ENCODE assay signal across 8 cellular contexts in the genomic region with DNA sequence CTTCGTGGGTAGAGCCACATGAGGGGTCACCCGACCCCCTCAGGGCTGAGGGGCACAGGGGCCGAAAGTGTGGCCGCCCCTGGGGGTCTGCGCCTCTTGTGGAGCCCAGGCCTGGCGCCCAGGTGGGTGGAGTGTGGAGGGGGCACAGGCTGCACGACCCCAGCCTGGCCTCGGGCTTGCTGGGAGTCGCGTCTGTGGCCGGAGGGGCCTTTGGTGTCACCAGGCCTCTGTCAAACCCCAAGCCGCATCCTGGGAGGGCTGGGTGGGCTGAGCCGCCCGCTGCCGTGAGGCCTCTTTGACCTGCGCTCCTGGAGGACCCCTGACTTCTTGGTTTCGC.
DNase-seq lines count a peak whose midpoint lies in the region; ATAC-seq, FAIRE-seq and TF ChIP-seq lines count a peak whose summit lies in the region.

No MANE protein-coding gene starts in this region.

- H3K9me3 Mint-ChIP-seq in CD14-positive monocyte: peaks cover 0 to 1% (median 0%) of the 10 kb centered on the region in 7 donors

- H3K36me3 ChIP-seq in pancreas: no peaks in the 10 kb centered on the region

- H3K4me3 ChIP-seq in pancreas: peak overlapping the region in 2 of 4 donors; percentile 20 to 44

- no peaks in the 10 kb centered on the region for H3K27me3 ChIP-seq in foreskin keratinocyte
- no peaks in the 10 kb centered on the region for H3K27me3 ChIP-seq in pancreas

- CTCF ChIA-PET in RWPE1 (lab: Yijun Ruan, JAX): interaction anchor here (1.2 kb wide), 1 partner anchor 41 kb away, joined by 3 read pairs; no protein-coding TSS in a partner anchor

- H3K27ac Mint-ChIP-seq in CD14-positive monocyte: peak overlapping the region in 6 of 7 donors; percentile 54 to 97 (median 96)

- H3K4me3 Mint-ChIP-seq in CD14-positive monocyte: peak overlapping the region in 1 of 2 donors; percentile 81

- no peak for FAIRE-seq in pancreas (lab: Jason Lieb, UNC)

- intact Hi-C loops in CD14-positive monocyte (cut with micrococcal nuclease) (loop anchor here (2.0 to 10.0 kb wide), 7 partner anchors 38 to 413 kb away; partner anchors contain the start of genes FAAP20 (in 2 of the 2), PEX10 (in 2 of the 2), TMEM52 (in 2 of the 2) and CALML6 (in 1 of the 2)), pancreas (cut with DNase I) (no loop called here)

- no peaks in the 10 kb centered on the region for H3K36me3 Mint-ChIP-seq in CD14-positive monocyte

- no peaks in the 10 kb centered on the region for H3K9me3 ChIP-seq in pancreas

- H3K4me1 ChIP-seq in foreskin keratinocyte (peaks cover 7% of the 10 kb centered on the region), pancreas (peaks cover 0 to 8% (median 5%) of the 10 kb centered on the region in 3 donors)

- WGBS in pancreas, 2 donors: 87 to 91% methylated on average over 17 of the region's 17 CpGs

- H3K27ac ChIP-seq in RWPE1 (peak overlapping the region; percentile 65), foreskin keratinocyte (peak overlapping the region; percentile 64), pancreas (peak overlapping the region; percentile 35 to 70 (median 67))

- TF ChIP-seq CTCF in CD14-positive monocyte (IDR thresholded peaks at IDR 0.05) (no peak), RWPE1 (conservative IDR thresholded peaks at IDR 0.05; ENCODE audit: low read depth) (no peak), foreskin keratinocyte (conservative IDR thresholded peaks at IDR 0.05) (no peak), pancreas (IDR thresholded peaks at IDR 0.05) (no peak)

- no peak for ATAC-seq in foreskin keratinocyte
- ATAC-seq in pancreas: no peak
- ATAC-seq in HG03175 (IDR thresholded peaks at IDR 0.05; ENCODE audit: unreplicated experiment): no peak
- no peak for ATAC-seq in HG03045 (IDR thresholded peaks at IDR 0.05; ENCODE audit: unreplicated experiment)

- peaks cover 7 to 15% (median 13%) of the 10 kb centered on the region in 3 donors for H3K27me3 Mint-ChIP-seq in CD14-positive monocyte (ENCODE audit: low read depth in 3 of 3)

- H3K4me1 Mint-ChIP-seq in CD14-positive monocyte: peaks cover 12% of the 10 kb centered on the region

- peak; percentile 41 for DNase-seq in CD14-positive monocyte (ENCODE audit: low spot score)
- no peak for DNase-seq in RWPE1 (ENCODE audit: low spot score)
- no peak for DNase-seq in foreskin keratinocyte
- DNase-seq in pancreas: no peak
- no peak for DNase-seq in HUDEP-2 (lab: John Stamatoyannopoulos, UW; ENCODE audit: unreplicated experiment in 76 of 76)
- no peak for DNase-seq in middle frontal gyrus (ENCODE audit: extremely low spot score, low spot score)

- POLR2A ChIA-PET in RWPE1 (lab: Yijun Ruan, JAX; ENCODE audit: low non-redundant PET): no interaction called here

Comparison
In these comparisons a context has a peak if more than half of its experiments do, and no peak if none do; other contexts are left out.
1. intact Hi-C loops: an anchor here in CD14-positive monocyte (2.0 to 10.0 kb wide); none called in pancreas.